In the genomic region with DNA sequence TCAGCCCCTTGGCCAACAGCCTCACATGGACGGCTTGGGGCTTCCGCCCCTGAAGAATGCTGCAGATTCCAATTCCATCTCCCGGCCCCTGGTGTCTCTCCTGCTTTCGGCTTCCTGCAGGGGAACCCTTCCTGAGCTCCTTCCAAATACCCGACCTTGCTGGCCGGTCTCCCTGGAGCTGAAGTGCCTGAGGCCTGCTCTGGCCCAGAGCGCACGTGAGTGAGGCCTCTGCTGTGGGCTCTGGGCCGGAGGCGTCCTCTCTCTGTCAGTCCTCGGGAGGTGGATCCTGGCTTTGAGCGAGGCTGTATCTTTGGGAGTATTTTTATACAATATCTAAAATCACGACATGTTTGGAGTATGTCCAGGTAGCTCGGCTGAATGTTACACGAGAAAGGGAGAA, we compare ENCODE assay signal across 6 cellular contexts.
DNase-seq lines count a peak whose midpoint lies in the region; ATAC-seq, FAIRE-seq and TF ChIP-seq lines count a peak whose summit lies in the region.
"Not testable (repeated sequence)": the region's sequence is repeated elsewhere in the genome, so short reads cannot be mapped to it uniquely, and the experiment has no call there.

No MANE protein-coding gene starts in this region.

- H2AK5ac ChIP-seq in H9 (ENCODE audit: insufficient read length, low read length); H1 (ENCODE audit: low read depth, low read length): not testable (repeated sequence)

- not testable (repeated sequence) for H3K4me1 ChIP-seq in H9 (ENCODE audit: insufficient read depth, low read length); H1 (replicated peaks in 1 of 4; ENCODE audit: control insufficient read depth in 3 of 4, insufficient read depth in 4 of 4, low read length in 3 of 4)
- H3K4me1 ChIP-seq in stomach smooth muscle (ENCODE audit: control insufficient read depth, insufficient read depth, low read length), result peaks cover 17% of the 10 kb centered on the region

- not testable (repeated sequence) for H2BK120ac ChIP-seq in H9 (ENCODE audit: low read depth, low read length, poor library complexity, severe bottlenecking)
- H2BK120ac ChIP-seq in H1 (replicated peaks; ENCODE audit: low read depth, low read length), result peak overlapping the region; percentile 95

- not testable (repeated sequence) for H2AFZ ChIP-seq in H9 (ENCODE audit: low read length); H1 (ENCODE audit: low read length)

- ATAC-seq in Right ventricle myocardium superior (ENCODE audit: poor library complexity) (peak; percentile 82), left ventricle myocardium superior (peak; percentile 87), omental fat pad (ENCODE audit: low FRiP score) (peak; percentile 63)

- not testable (repeated sequence) for H2BK20ac ChIP-seq in H9 (ENCODE audit: low read depth, low read length, poor library complexity, severe bottlenecking); H1 (ENCODE audit: low read length)

- not testable (repeated sequence) for H4K20me1 ChIP-seq in H9 (ENCODE audit: control insufficient read depth, insufficient read depth, insufficient read length); H1 (replicated peaks in 1 of 2; ENCODE audit: control insufficient read depth in 1 of 2, insufficient read depth in 2 of 2, low read length in 2 of 2)

- H2BK12ac ChIP-seq in H9 (ENCODE audit: insufficient read length, low read depth, low read length); H1 (ENCODE audit: low read depth, low read length): not testable (repeated sequence)

- H3K79me2 ChIP-seq in H9 (ENCODE audit: insufficient read depth, low read length); H1 (ENCODE audit: control insufficient read depth in 1 of 2, insufficient read depth in 2 of 2, low read length in 2 of 2): not testable (repeated sequence)

- not testable (repeated sequence) for H3K36me3 ChIP-seq in H1 (ENCODE audit: control insufficient read depth in 2 of 4, insufficient read depth in 4 of 4, low read length in 3 of 4); stomach smooth muscle (ENCODE audit: control insufficient read depth in 2 of 2, insufficient read depth in 2 of 2, low read length in 2 of 2)

- intact Hi-C loops in Right ventricle myocardium superior (cut with DNase I); left ventricle myocardium superior (cut with micrococcal nuclease): not testable (repeated sequence)

- H3K27me3 ChIP-seq in H9 (ENCODE audit: insufficient read depth, low read length); H1 (replicated peaks in 1 of 4; ENCODE audit: control insufficient read depth in 3 of 4, extremely low read depth in 1 of 4, insufficient read depth in 3 of 4, low read length in 3 of 4); stomach smooth muscle (ENCODE audit: control insufficient read depth in 1 of 2, insufficient read depth in 2 of 2, low read length in 2 of 2): not testable (repeated sequence)

- peak overlapping the region; percentile 34 to 92 (median 80); a peak in 4 of 7 replicates for H3K27ac Mint-ChIP-seq in H9

- not testable (repeated sequence) for H3K23ac ChIP-seq in H9 (ENCODE audit: insufficient read length, low read depth, low read length); H1 (ENCODE audit: insufficient read length)

- H3T11ph ChIP-seq in H9 (ENCODE audit: low read length), result not testable (repeated sequence)

- not testable (repeated sequence) for H3K4me2 ChIP-seq in H9 (ENCODE audit: insufficient read depth, insufficient read length, low read length); H1 (ENCODE audit: insufficient read depth in 1 of 2, low read depth in 2 of 2, low read length in 2 of 2)

- H3K4me3 Mint-ChIP-seq in H9, result not testable (repeated sequence)

- H4K5ac ChIP-seq in H9 (ENCODE audit: insufficient read length, low read depth, low read length); H1 (ENCODE audit: insufficient read length, low read depth, low read length): not testable (repeated sequence)

- H3K9me3 Mint-ChIP-seq in H9, result not testable (repeated sequence)

- not testable (repeated sequence) for TF ChIP-seq CTCF in H9 (conservative IDR thresholded peaks at IDR 0.05); H1 (IDR thresholded peaks at IDR 0.05; ENCODE audit: control extremely low read depth in 1 of 3, insufficient read depth in 1 of 3, low read depth in 1 of 3, low read length in 3 of 3); omental fat pad (IDR thresholded peaks at IDR 0.05)

- not testable (repeated sequence) for H3K36me3 Mint-ChIP-seq in H9 (ENCODE audit: insufficient read depth in 1 of 3, low read depth in 3 of 3)

- not testable (repeated sequence) for H3K4ac ChIP-seq in H9 (ENCODE audit: low read depth, low read length)
- peak overlapping the region; percentile 97 for H3K4ac ChIP-seq in H1 (replicated peaks; ENCODE audit: insufficient read length, low read depth, low read length)

- not testable (repeated sequence) for H3K9ac ChIP-seq in H9 (ENCODE audit: extremely low read depth, insufficient read length, low read length); H1 (replicated peaks in 1 of 4; ENCODE audit: extremely low read depth in 1 of 4, low read depth in 3 of 4, low read length in 3 of 4); stomach smooth muscle (ENCODE audit: low read length in 2 of 2)

- H3K56ac ChIP-seq in H9 (ENCODE audit: insufficient read length, low read depth, low read length); H1 (replicated peaks; ENCODE audit: insufficient read length, low read depth, low read length): not testable (repeated sequence)

- H3K14ac ChIP-seq in H9 (ENCODE audit: insufficient read depth, low read length); H1 (ENCODE audit: insufficient read length): not testable (repeated sequence)

- CTCF ChIA-PET in H1 (lab: Charles Lee; ENCODE audit: partially characterized antibody), result not testable (repeated sequence)

- TF ChIP-seq EP300 in H1 (IDR thresholded peaks at IDR 0.05; ENCODE audit: borderline replicate concordance in 1 of 2, low read depth in 2 of 2, low read length in 2 of 2), result not testable (repeated sequence)

- H4K8ac ChIP-seq in H9 (replicated peaks; ENCODE audit: insufficient read length, low read depth, low read length); H1 (ENCODE audit: extremely low read depth, insufficient read depth, low read length): not testable (repeated sequence)

- H3K9me3 ChIP-seq in H9 (ENCODE audit: control insufficient read depth, low read depth, low read length); H1 (ENCODE audit: insufficient read depth in 2 of 2, low read depth in 1 of 2, low read length in 1 of 2); stomach smooth muscle (ENCODE audit: control insufficient read depth in 2 of 2, low read length in 2 of 2): not testable (repeated sequence)

- not testable (repeated sequence) for H3K79me1 ChIP-seq in H9 (ENCODE audit: insufficient read depth, low read depth, low read length, poor library complexity, severe bottlenecking); H1 (ENCODE audit: low read depth, low read length)

- H3K4me3 ChIP-seq in H1 (ENCODE audit: extremely low read depth in 1 of 4, insufficient read depth in 2 of 4, low read depth in 3 of 4, low read length in 4 of 4); stomach smooth muscle (ENCODE audit: low read length in 2 of 2): not testable (repeated sequence)

- DNase-seq in H9; H1 (ENCODE audit: low read depth in 1 of 2, low spot score in 2 of 2); Right ventricle myocardium superior; left ventricle myocardium superior; omental fat pad (ENCODE audit: low spot score): not testable (repeated sequence)

- H3K23me2 ChIP-seq in H9 (ENCODE audit: insufficient read length, low read depth, low read length, poor library complexity, severe bottlenecking); H1 (ENCODE audit: low read depth, low read length): not testable (repeated sequence)

- H3K4me1 Mint-ChIP-seq in H9, result peaks cover 33 to 35% of the 10 kb centered on the region in 2 experiments

- not testable (repeated sequence) for H3K27me3 Mint-ChIP-seq in H9 (ENCODE audit: low read depth)

- not testable (repeated sequence) for H3K18ac ChIP-seq in H9 (ENCODE audit: insufficient read length, low read depth, low read length); H1 (ENCODE audit: extremely low read depth, low read length)

- TF ChIP-seq POLR2A in H1 (IDR thresholded peaks at IDR 0.05; ENCODE audit: control extremely low read depth in 1 of 2, low read depth in 2 of 2, low read length in 2 of 2), result not testable (repeated sequence)

- FAIRE-seq in H1 (lab: Jason Lieb, UNC), result not testable (repeated sequence)

- not testable (repeated sequence) for H4K91ac ChIP-seq in H9 (ENCODE audit: insufficient read length, low read depth, low read length)
- peak overlapping the region; percentile 98 for H4K91ac ChIP-seq in H1 (replicated peaks; ENCODE audit: insufficient read length, low read length)

- POLR2A ChIA-PET in H1 (lab: Charles Lee; ENCODE audit: partially characterized antibody), result not testable (repeated sequence)

- no CpG with 5 or more reads among the region's 15 CpGs for WGBS in H9 (ENCODE audit: extremely low coverage, insufficient read length, low lambda C conversion rate)
- WGBS in H1 (ENCODE audit: extremely low coverage in 1 of 2, insufficient coverage in 1 of 2, insufficient read length in 1 of 2, insufficient replicate concordance in 2 of 2, low coverage in 1 of 2, low lambda C conversion rate in 2 of 2, missing lambda C conversion rate in 1 of 2), 2 experiments, result 61% methylated on average over 3 of the region's 15 CpGs; no CpG with 5 or more reads in 1 of the 2 experiments

- H2BK5ac ChIP-seq in H9 (ENCODE audit: insufficient read length, low read length), result not testable (repeated sequence)
- H2BK5ac ChIP-seq in H1 (ENCODE audit: low read depth, low read length), result peak overlapping the region; percentile 27; the same call in 1 of the 2 replicates

- H3K27ac ChIP-seq in H9 (ENCODE audit: insufficient read length, low read depth, low read length); H1 (ENCODE audit: low read depth, low read length): not testable (repeated sequence)
- H3K27ac ChIP-seq in stomach smooth muscle (ENCODE audit: low read length), result peak overlapping the region; percentile 31

- H2BK15ac ChIP-seq in H9 (ENCODE audit: low read depth, low read length); H1 (ENCODE audit: low read length): not testable (repeated sequence)

- not testable (repeated sequence) for TF ChIP-seq RAD21 in H1 (IDR thresholded peaks at IDR 0.05 in 1 of 2, conservative IDR thresholded peaks at IDR 0.05 in 1 of 2; ENCODE audit: low read depth in 2 of 2, low read length in 2 of 2)
